In genomic region chr6:35362200-35362599, GRCh38 we compare ENCODE assay signal across 20 cellular contexts. TPM values are rescaled to one million over a fixed set of nuclear protein-coding genes. Genes with fewer than 3 reads are reported as not detected.
DNase-seq lines count a peak whose midpoint lies in the region; ATAC-seq, FAIRE-seq and TF ChIP-seq lines count a peak whose summit lies in the region.
"Had no signal": no experiment of that assay in that cellular context is flagged by ENCODE, and none has a peak within 500 bp of the region (broad histone marks: within the 10 kb centered on the region; RNA-seq: fewer than 3 reads in every experiment).

No MANE protein-coding gene starts in this region.

- H3K36me3 Mint-ChIP-seq in astrocyte (ENCODE audit: low read depth, unreplicated experiment) = no peaks in the 10 kb centered on the region
- peaks cover 7 to 58% (median 9%) of the 10 kb centered on the region in 3 donors for H3K36me3 Mint-ChIP-seq in naive thymus-derived CD8-positive, alpha-beta T cell

- no peak for TF ChIP-seq POLR2A in thyroid gland (IDR thresholded peaks at IDR 0.05)

- intact Hi-C loops in left ventricle myocardium inferior (cut with micrococcal nuclease) (no loop called here), thyroid gland (cut with DNase I) (no loop called here)

- DNase-seq in cardiac muscle cell (ENCODE audit: low read depth in 1 of 2, low spot score in 1 of 2) (no peak), left ventricle myocardium inferior (no peak), astrocyte (ENCODE audit: low read depth) (no peak), thyroid gland (no peak), NCI-H146 treated with DMSO at 0.1 percent for 48 hours (lab: John Stamatoyannopoulos, UW; ENCODE audit: unreplicated experiment) (no peak), NCI-H2081 (lab: John Stamatoyannopoulos, UW) (no peak), OCI-M2 (lab: John Stamatoyannopoulos, UW; ENCODE audit: unreplicated experiment) (no peak)
- no peak for DNase-seq in naive thymus-derived CD8-positive, alpha-beta T cell
- DNase-seq: activated CD4-positive, alpha-beta memory T cell treated with anti-CD3 and anti-CD28 coated beads, Interleukin-2, amount 10 ng/mL, durations not matched to agents 7 days and 5 days; activated CD4-positive, CD25-positive, alpha-beta regulatory T cell; activated T-cell treated with anti-CD3 and anti-CD28 coated beads, Interleukin-2, amount 50 U/mL, for 1 hour; endodermal cell; GM23248; NCI-H1048; NCI-H2029 treated with DMSO at 0.1 percent for 48 hours; RPMI8226; testis had no signal

- H3K4me1 ChIP-seq in cardiac muscle cell (ENCODE audit: low read depth) (peaks cover 23% of the 10 kb centered on the region), left ventricle myocardium inferior (peaks cover 64% of the 10 kb centered on the region), astrocyte (ENCODE audit: insufficient read depth, low read length) (peaks cover 29% of the 10 kb centered on the region), thyroid gland (peaks cover 60 to 70% of the 10 kb centered on the region in 2 donors)

- H3K4me3 ChIP-seq in cardiac muscle cell = no peak overlapping the region
- no peak overlapping the region for H3K4me3 ChIP-seq in left ventricle myocardium inferior
- no peak overlapping the region for H3K4me3 ChIP-seq in astrocyte (ENCODE audit: insufficient read depth, low read depth, low read length)
- no peak overlapping the region for H3K4me3 ChIP-seq in thyroid gland (replicated peaks in 1 of 3)
- H3K4me3 ChIP-seq: GM23248, testis had no signal

- no peaks in the 10 kb centered on the region for H3K9me3 ChIP-seq in cardiac muscle cell (ENCODE audit: low read depth)
- H3K9me3 ChIP-seq in left ventricle myocardium inferior (replicated peaks) = no peaks in the 10 kb centered on the region
- no peaks in the 10 kb centered on the region for H3K9me3 ChIP-seq in astrocyte (ENCODE audit: insufficient read depth, low read depth, low read length)
- H3K9me3 ChIP-seq in thyroid gland = no peaks in the 10 kb centered on the region
- H3K9me3 ChIP-seq: testis had no signal

- H3K4me2 ChIP-seq in astrocyte (ENCODE audit: low read length) = no peak overlapping the region

- 92 to 96% methylated on average over 2 of the region's 2 CpGs for WGBS in thyroid gland, 2 donors

- no peaks in the 10 kb centered on the region for H3K9me3 Mint-ChIP-seq in astrocyte (ENCODE audit: unreplicated experiment)
- no peaks in the 10 kb centered on the region for H3K9me3 Mint-ChIP-seq in naive thymus-derived CD8-positive, alpha-beta T cell
- H3K9me3 Mint-ChIP-seq: activated CD4-positive, alpha-beta memory T cell treated with anti-CD3 and anti-CD28 coated beads, Interleukin-2, amount 10 ng/mL, durations not matched to agents 7 days and 5 days; activated naive CD4-positive, alpha-beta T cell treated with anti-CD3 and anti-CD28 coated beads, Interleukin-2, amount 10 ng/mL, durations not matched to agents 7 days and 5 days; endodermal cell had no signal

- TF ChIP-seq CTCF in cardiac muscle cell (IDR thresholded peaks at IDR 0.05; ENCODE audit: low read depth, low read length) (no peak), left ventricle myocardium inferior (IDR thresholded peaks at IDR 0.05; ENCODE audit: borderline replicate concordance) (no peak), astrocyte (IDR thresholded peaks at IDR 0.05; ENCODE audit: insufficient read depth, low read depth, low read length) (no peak), thyroid gland (IDR thresholded peaks at IDR 0.05) (no peak)

- H3K27ac Mint-ChIP-seq in astrocyte (ENCODE audit: unreplicated experiment) = no peak overlapping the region
- peak overlapping the region; percentile 59 to 88 (median 76) for H3K27ac Mint-ChIP-seq in naive thymus-derived CD8-positive, alpha-beta T cell
- H3K27ac Mint-ChIP-seq: activated CD4-positive, alpha-beta memory T cell treated with anti-CD3 and anti-CD28 coated beads, Interleukin-2, amount 10 ng/mL, durations not matched to agents 7 days and 5 days; activated naive CD4-positive, alpha-beta T cell treated with anti-CD3 and anti-CD28 coated beads, Interleukin-2, amount 10 ng/mL, durations not matched to agents 7 days and 5 days; endodermal cell had no signal

- peaks cover 21% of the 10 kb centered on the region for H4K20me1 ChIP-seq in astrocyte (ENCODE audit: insufficient read depth, low read length)

- no peak for ATAC-seq in naive thymus-derived CD8-positive, alpha-beta T cell
- ATAC-seq: left lobe of liver had no signal

- POLR2A ChIA-PET in naive thymus-derived CD8-positive, alpha-beta T cell (lab: Charles Lee) = interaction anchor here (1.2 to 2.2 kb wide), 2 partner anchors 13 to 64 kb away, joined by 3 to 8 read pairs; no protein-coding TSS in a partner anchor

- H3K27me3 ChIP-seq in cardiac muscle cell (no peaks in the 10 kb centered on the region), left ventricle myocardium inferior (ENCODE audit: low read depth) (no peaks in the 10 kb centered on the region), astrocyte (ENCODE audit: insufficient read depth, low read length) (no peaks in the 10 kb centered on the region), thyroid gland (no peaks in the 10 kb centered on the region)
- H3K27me3 ChIP-seq: testis had no signal

- peak overlapping the region; percentile 36 for H3K4me3 Mint-ChIP-seq in astrocyte (ENCODE audit: unreplicated experiment)
- H3K4me3 Mint-ChIP-seq in naive thymus-derived CD8-positive, alpha-beta T cell = peak overlapping the region in 3 of 10 donors; percentile 12 to 16 (median 15)
- H3K4me3 Mint-ChIP-seq: activated CD4-positive, alpha-beta memory T cell treated with anti-CD3 and anti-CD28 coated beads, Interleukin-2, amount 10 ng/mL, durations not matched to agents 7 days and 5 days; activated naive CD4-positive, alpha-beta T cell treated with anti-CD3 and anti-CD28 coated beads, Interleukin-2, amount 10 ng/mL, durations not matched to agents 7 days and 5 days; endodermal cell had no signal

- H3K79me2 ChIP-seq in astrocyte (ENCODE audit: insufficient read depth, low read length) = peaks cover 55% of the 10 kb centered on the region

- H3K27ac ChIP-seq in cardiac muscle cell (peak overlapping the region; percentile 95), left ventricle myocardium inferior (replicated peaks) (no peak overlapping the region), astrocyte (ENCODE audit: low read depth, low read length) (no peak overlapping the region), thyroid gland (peak overlapping the region; percentile 89 to 92 (median 89))
- H3K27ac ChIP-seq: testis had no signal

- no peaks in the 10 kb centered on the region for H3K36me3 ChIP-seq in cardiac muscle cell
- H3K36me3 ChIP-seq in left ventricle myocardium inferior = no peaks in the 10 kb centered on the region
- H3K36me3 ChIP-seq in astrocyte (ENCODE audit: insufficient read depth, low read length) = no peaks in the 10 kb centered on the region
- no peaks in the 10 kb centered on the region for H3K36me3 ChIP-seq in thyroid gland

- H3K27me3 Mint-ChIP-seq in astrocyte (ENCODE audit: low read depth, unreplicated experiment) = no peaks in the 10 kb centered on the region
- no peaks in the 10 kb centered on the region for H3K27me3 Mint-ChIP-seq in naive thymus-derived CD8-positive, alpha-beta T cell
- H3K27me3 Mint-ChIP-seq: activated CD4-positive, alpha-beta memory T cell treated with anti-CD3 and anti-CD28 coated beads, Interleukin-2, amount 10 ng/mL, durations not matched to agents 7 days and 5 days; activated naive CD4-positive, alpha-beta T cell treated with anti-CD3 and anti-CD28 coated beads, Interleukin-2, amount 10 ng/mL, durations not matched to agents 7 days and 5 days had no signal

- no peak overlapping the region for H2AFZ ChIP-seq in astrocyte (ENCODE audit: low read depth, low read length)
- H2AFZ ChIP-seq: GM23248 had no signal

- H3K4me1 Mint-ChIP-seq in astrocyte (ENCODE audit: low read depth, unreplicated experiment) = peaks cover 20% of the 10 kb centered on the region
- H3K4me1 Mint-ChIP-seq in naive thymus-derived CD8-positive, alpha-beta T cell = peaks cover 54 to 79% (median 73%) of the 10 kb centered on the region in 4 donors

- H3K9ac ChIP-seq in astrocyte (ENCODE audit: low read length) = no peak overlapping the region

- FAIRE-seq in astrocyte (lab: Jason Lieb, UNC) = no peak
- FAIRE-seq: GM12891 had no signal

RNA-seq across cellular contexts. Expression of gene PPARD, which starts 19.8 kb away (rescaled TPM):
- total RNA-seq in cardiac muscle cell = 17.1 and 21.7 TPM in 2 replicates
- polyA plus RNA-seq in cardiac muscle cell = 28.6 and 34.0 TPM in 2 replicates
- total RNA-seq in left ventricle myocardium inferior = 14.9 TPM
- 9.9 and 11.3 TPM in 2 replicates for total RNA-seq in astrocyte
- 10 to 100 TPM; 48.7 to 50.6 TPM for total RNA-seq in naive thymus-derived CD8-positive, alpha-beta T cell
- polyA plus RNA-seq in naive thymus-derived CD8-positive, alpha-beta T cell = 10 to 100 TPM in 1 of 3 donors, 1 to 10 TPM in 2; 1.9 to 14.3 (median 5.5) TPM
- total RNA-seq in thyroid gland = 10 to 100 TPM; 17.3 to 40.3 (median 35.9) TPM

Comparison
In these comparisons a context has a peak if more than half of its experiments do, and no peak if none do; other contexts are left out.
1. H3K27ac ChIP-seq: peak in cardiac muscle cell (single experiment) and thyroid gland (3 of 3); none in left ventricle myocardium inferior (single experiment) and astrocyte (single experiment).